15 cellular contexts compared by ENCODE assay signal in the genomic region with DNA sequence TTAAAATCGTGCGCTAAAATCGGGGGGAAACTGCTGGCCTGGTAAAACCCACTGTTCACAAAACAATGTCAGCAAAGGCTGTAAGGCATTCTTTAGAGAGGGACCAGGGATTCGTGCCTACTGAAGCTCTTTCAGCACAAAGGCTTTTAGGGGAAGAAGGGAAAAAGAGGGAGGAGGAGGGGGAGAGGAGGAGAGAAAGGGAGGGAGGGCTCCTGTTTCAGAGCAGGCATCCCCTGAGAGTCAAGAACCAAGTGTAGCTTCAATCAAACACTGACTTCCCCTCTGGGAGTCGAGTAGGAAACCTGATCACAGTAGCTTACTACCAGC. TPM values are rescaled to one million over a fixed set of nuclear protein-coding genes. Genes with fewer than 3 reads are reported as not detected.
DNase-seq lines count a peak whose midpoint lies in the region; TF ChIP-seq lines count a peak whose summit lies in the region.
"Had no signal": no experiment of that assay in that cellular context is flagged by ENCODE, and none has a peak within 500 bp of the region (broad histone marks: within the 10 kb centered on the region; RNA-seq: fewer than 3 reads in every experiment).

No MANE protein-coding gene starts in this region.

- no peak for TF ChIP-seq POLR2A in tibial nerve (IDR thresholded peaks at IDR 0.05)

- WGBS in tibial nerve, 2 donors, result 29 to 33% methylated on average over 5 of the region's 5 CpGs

- H3K9me3 ChIP-seq in iPS-18c (ENCODE audit: control insufficient read depth, insufficient read depth, low read length) (peaks cover 13% of the 10 kb centered on the region), tibial nerve (no peaks in the 10 kb centered on the region)
- H3K9me3 ChIP-seq: left ventricle myocardium inferior, upper lobe of left lung had no signal

- H3K27me3 ChIP-seq in tibial nerve, result peaks cover 0 to 51% of the 10 kb centered on the region in 2 donors

- H3K36me3 ChIP-seq in tibial nerve, result no peaks in the 10 kb centered on the region
- H3K36me3 ChIP-seq: left ventricle myocardium inferior, upper lobe of left lung had no signal

- H3K4me1 ChIP-seq in tibial nerve, result peaks cover 0 to 95% (median 34%) of the 10 kb centered on the region in 4 donors

- no peak for TF ChIP-seq EP300 in tibial nerve (IDR thresholded peaks at IDR 0.05)

- peak overlapping the region in 3 of 4 donors; percentile 59 to 82 (median 81) for H3K27ac ChIP-seq in tibial nerve
- H3K27ac ChIP-seq: left ventricle myocardium inferior had no signal

- peak overlapping the region; percentile 35 for H3K4me3 ChIP-seq in WI38 (ENCODE audit: low read depth, low read length)
- peak overlapping the region; percentile 31; the same call in 1 of the 2 replicates for H3K4me3 ChIP-seq in iPS-18c (ENCODE audit: insufficient read depth, low read depth, low read length)
- H3K4me3 ChIP-seq in tibial nerve, result no peak overlapping the region
- H3K4me3 ChIP-seq: left ventricle myocardium inferior, upper lobe of left lung had no signal

- DNase-seq in NCI-H510A treated with DMSO at 0.1 percent for 48 hours (lab: John Stamatoyannopoulos, UW) (peak; percentile 33), NCI-H510A (lab: John Stamatoyannopoulos, UW) (no peak), tibial nerve (ENCODE audit: low spot score in 2 of 2) (no peak), COLO668 (lab: John Stamatoyannopoulos, UW; ENCODE audit: unreplicated experiment) (no peak), islet precursor cell (no peak)
- DNase-seq in effector CD8-positive, alpha-beta T cell (lab: John Stamatoyannopoulos, UW), result no peak
- DNase-seq: ACHN; activated CD4-positive, alpha-beta memory T cell treated with anti-CD3 and anti-CD28 coated beads for 36 hours; GOT3; left ventricle myocardium inferior; MV-4-11; NCI-H446; upper lobe of left lung had no signal

- TF ChIP-seq CTCF in WI38 (IDR thresholded peaks at IDR 0.05; ENCODE audit: low read depth, low read length), result no peak
- no peak for TF ChIP-seq CTCF in tibial nerve (IDR thresholded peaks at IDR 0.05)

RNA-seq across cellular contexts. Expression of gene BCOR, which starts 9.5 kb away (rescaled TPM):
- total RNA-seq in tibial nerve, result 10 to 100 TPM; 16.2 to 34.7 (median 23.7) TPM

Comparison
In these comparisons a context has a peak if more than half of its experiments do, and no peak if none do; other contexts are left out.
1. H3K4me3 ChIP-seq: peak in WI38 (single experiment) and iPS-18c (single experiment); none in tibial nerve (0 of 4).